1 cellular context compared by ENCODE assay signal in the genomic region with DNA sequence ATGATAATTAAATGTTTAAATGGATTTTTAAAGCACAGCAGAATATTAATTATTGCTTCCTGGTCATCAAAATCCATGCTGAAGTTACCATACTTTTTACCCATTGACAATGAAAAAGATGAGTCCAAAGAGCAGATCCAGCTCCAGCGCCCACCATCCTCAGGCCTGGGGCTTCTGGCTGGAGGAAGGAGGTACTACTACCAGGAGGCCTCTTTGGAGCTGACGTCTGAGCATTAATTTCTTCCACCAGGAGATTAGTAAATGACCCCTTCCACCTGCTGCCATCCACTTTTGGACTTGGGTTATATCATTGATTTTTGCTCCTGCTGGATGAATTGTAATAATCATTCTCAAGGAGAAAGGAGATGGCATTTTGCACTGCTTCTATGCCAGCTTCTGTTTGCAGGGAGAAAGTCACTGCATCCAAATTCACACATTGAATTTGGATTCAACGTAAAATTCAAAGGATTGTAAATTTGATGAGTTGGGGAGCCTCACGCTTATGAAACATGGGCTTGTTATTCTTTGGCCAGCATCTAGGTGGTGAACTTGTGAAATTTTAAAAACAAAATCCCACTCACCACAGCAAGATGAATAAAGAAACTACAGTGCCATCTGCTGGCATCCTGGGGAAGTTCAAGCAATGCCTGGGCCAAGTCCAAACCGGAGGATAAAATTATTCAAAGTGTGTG.
TF ChIP-seq lines count a peak whose summit lies in the region.

No MANE protein-coding gene starts in this region.

TF ChIP-seq in HEK293, 187 proteins besides CTCF, POLR2A, EP300 and RAD21 (continued from another document):
- TF ChIP-seq, protein P1, sequence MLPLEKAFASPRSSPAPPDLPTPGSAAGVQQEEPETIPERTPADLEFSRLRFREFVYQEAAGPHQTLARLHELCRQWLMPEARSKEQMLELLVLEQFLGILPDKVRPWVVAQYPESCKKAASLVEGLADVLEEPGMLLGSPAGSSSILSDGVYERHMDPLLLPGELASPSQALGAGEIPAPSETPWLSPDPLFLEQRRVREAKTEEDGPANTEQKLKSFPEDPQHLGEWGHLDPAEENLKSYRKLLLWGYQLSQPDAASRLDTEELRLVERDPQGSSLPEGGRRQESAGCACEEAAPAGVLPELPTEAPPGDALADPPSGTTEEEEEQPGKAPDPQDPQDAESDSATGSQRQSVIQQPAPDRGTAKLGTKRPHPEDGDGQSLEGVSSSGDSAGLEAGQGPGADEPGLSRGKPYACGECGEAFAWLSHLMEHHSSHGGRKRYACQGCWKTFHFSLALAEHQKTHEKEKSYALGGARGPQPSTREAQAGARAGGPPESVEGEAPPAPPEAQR (tag by site-specific recombination; IDR thresholded peaks at IDR 0.05), result no peak
- TF ChIP-seq SALL2 (tag by site-specific recombination; IDR thresholded peaks at IDR 0.05; ENCODE audit: borderline replicate concordance) (no peak), ZNF654 (tag by site-specific recombination; IDR thresholded peaks at IDR 0.05; ENCODE audit: low read depth) (peak; percentile 83), ZNF76 (tag by site-specific recombination; IDR thresholded peaks at IDR 0.05; ENCODE audit: borderline replicate concordance, low read depth) (no peak), ZBTB8A (tag by site-specific recombination; IDR thresholded peaks at IDR 0.05) (no peak), ZNF704 (tag by site-specific recombination; IDR thresholded peaks at IDR 0.05) (no peak), ZBTB10 (tag by site-specific recombination; IDR thresholded peaks at IDR 0.05) (no peak), ZNF146 (tag by site-specific recombination; IDR thresholded peaks at IDR 0.05) (no peak), ZNF610 (tag by site-specific recombination; IDR thresholded peaks at IDR 0.05; ENCODE audit: borderline replicate concordance) (no peak), YY2 (tag by site-specific recombination; IDR thresholded peaks at IDR 0.05) (no peak), KLF1 (tag by site-specific recombination; IDR thresholded peaks at IDR 0.05) (no peak), ZNF221 (tag by site-specific recombination; IDR thresholded peaks at IDR 0.05; ENCODE audit: borderline replicate concordance) (no peak), ZBTB17 (tag by site-specific recombination; IDR thresholded peaks at IDR 0.05) (no peak), ZNF629 (tag by site-specific recombination; IDR thresholded peaks at IDR 0.05) (no peak), ZNF169 (tag by site-specific recombination; IDR thresholded peaks at IDR 0.05) (no peak)
- TF ChIP-seq, protein P2, sequence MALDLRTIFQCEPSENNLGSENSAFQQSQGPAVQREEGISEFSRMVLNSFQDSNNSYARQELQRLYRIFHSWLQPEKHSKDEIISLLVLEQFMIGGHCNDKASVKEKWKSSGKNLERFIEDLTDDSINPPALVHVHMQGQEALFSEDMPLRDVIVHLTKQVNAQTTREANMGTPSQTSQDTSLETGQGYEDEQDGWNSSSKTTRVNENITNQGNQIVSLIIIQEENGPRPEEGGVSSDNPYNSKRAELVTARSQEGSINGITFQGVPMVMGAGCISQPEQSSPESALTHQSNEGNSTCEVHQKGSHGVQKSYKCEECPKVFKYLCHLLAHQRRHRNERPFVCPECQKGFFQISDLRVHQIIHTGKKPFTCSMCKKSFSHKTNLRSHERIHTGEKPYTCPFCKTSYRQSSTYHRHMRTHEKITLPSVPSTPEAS (tag by site-specific recombination; IDR thresholded peaks at IDR 0.05), result no peak
TF ChIP-seq in HEK293: peak in this region for 4.
